ENCODE assay signal across 16 cellular contexts in the genomic region with DNA sequence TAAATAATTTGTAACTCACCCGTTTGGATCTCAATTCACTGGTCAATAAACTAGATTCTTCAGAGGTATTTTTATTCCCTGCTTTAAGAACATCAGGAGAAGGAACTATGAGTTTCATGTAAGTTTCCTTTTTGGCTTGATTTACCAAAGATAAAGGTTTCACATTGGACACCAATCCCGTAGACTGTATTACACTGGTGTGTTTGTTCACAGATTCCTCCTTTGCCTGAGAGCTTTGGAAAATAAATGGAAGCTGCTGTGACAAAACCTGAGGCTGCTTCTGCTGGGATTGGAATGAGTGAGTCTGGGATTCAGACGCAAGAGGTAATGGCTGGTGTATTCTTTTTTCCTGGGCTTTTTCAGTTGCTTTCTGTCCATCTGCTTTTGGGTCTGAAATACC.
DNase-seq lines count a peak whose midpoint lies in the region; ATAC-seq and TF ChIP-seq lines count a peak whose summit lies in the region.
"Had no signal": no experiment of that assay in that cellular context is flagged by ENCODE, and none has a peak within 500 bp of the region (broad histone marks: within the 10 kb centered on the region; RNA-seq: fewer than 3 reads in every experiment).

No MANE protein-coding gene starts in this region.

- H3K4ac ChIP-seq in H9 (ENCODE audit: low read depth, low read length): no peak overlapping the region

- no peak overlapping the region for H2AFZ ChIP-seq in PC-3 (ENCODE audit: low read length)
- no peak overlapping the region for H2AFZ ChIP-seq in H9 (ENCODE audit: low read length)

- intact Hi-C loops in Caco-2 (cut with micrococcal nuclease; ENCODE audit: unreplicated experiment): no loop called here
- intact Hi-C loops in PC-3 (cut with micrococcal nuclease): no loop called here
- intact Hi-C loops in body of pancreas (cut with DNase I): no loop called here

- H2BK12ac ChIP-seq in H9 (ENCODE audit: insufficient read length, low read depth, low read length): no peak overlapping the region

- CTCF ChIA-PET in Caco-2 (lab: Charles Lee): no interaction called here
- CTCF ChIA-PET in PC-3 (lab: Charles Lee): no interaction called here

- H3K27ac ChIP-seq in PC-3 (ENCODE audit: low read length) (no peak overlapping the region), body of pancreas (peak overlapping the region in 3 of 4 donors; percentile 3 to 65 (median 50)), H9 (ENCODE audit: insufficient read length, low read depth, low read length) (no peak overlapping the region)
- H3K27ac ChIP-seq: C4-2B had no signal

- DNase-seq in Caco-2 (no peak), PC-3 (no peak), body of pancreas (no peak), mesothelial cell of epicardium (ENCODE audit: low spot score in 2 of 2, unreplicated experiment in 2 of 2) (no peak), NCI-H2029 (lab: John Stamatoyannopoulos, UW) (no peak), H9 (no peak)
- DNase-seq: BE2C; CD8-positive, alpha-beta T cell; COR-L47; DMS53; GOT3; HFFc6; KBM-7 had no signal

- H3K4me3 Mint-ChIP-seq in Caco-2 (ENCODE audit: unreplicated experiment): no peak overlapping the region
- H3K4me3 Mint-ChIP-seq in mesothelial cell of epicardium: no peak overlapping the region
- no peak overlapping the region for H3K4me3 Mint-ChIP-seq in H9
- H3K4me3 Mint-ChIP-seq: CD8-positive, alpha-beta T cell; HFFc6 had no signal

- H3F3A ChIP-seq in PC-3 (ENCODE audit: low read length, unreplicated experiment): no peaks in the 10 kb centered on the region

- TF ChIP-seq CTCF in Caco-2 (IDR thresholded peaks at IDR 0.05; ENCODE audit: insufficient read depth in 1 of 2, low read depth in 1 of 2, low read length in 1 of 2, severe bottlenecking in 1 of 2, unreplicated experiment in 1 of 2): no peak
- TF ChIP-seq CTCF in PC-3 (conservative IDR thresholded peaks at IDR 0.05; ENCODE audit: low read depth, low read length): no peak
- no peak for TF ChIP-seq CTCF in body of pancreas (IDR thresholded peaks at IDR 0.05)
- no peak for TF ChIP-seq CTCF in mesothelial cell of epicardium (IDR thresholded peaks at IDR 0.05; ENCODE audit: unreplicated experiment)
- TF ChIP-seq CTCF in H9 (conservative IDR thresholded peaks at IDR 0.05): no peak

- no peak overlapping the region for H3K9ac ChIP-seq in PC-3 (ENCODE audit: low read length)
- no peak overlapping the region for H3K9ac ChIP-seq in H9 (ENCODE audit: extremely low read depth, insufficient read length, low read length)

- no peaks in the 10 kb centered on the region for H3K27me3 Mint-ChIP-seq in Caco-2 (ENCODE audit: insufficient read depth, unreplicated experiment)
- H3K27me3 Mint-ChIP-seq in mesothelial cell of epicardium (ENCODE audit: low read depth): no peaks in the 10 kb centered on the region
- H3K27me3 Mint-ChIP-seq in H9 (ENCODE audit: low read depth): no peaks in the 10 kb centered on the region

- ATAC-seq in PC-3 (no peak), body of pancreas (peak; percentile 47), GM21786 (IDR thresholded peaks at IDR 0.05; ENCODE audit: unreplicated experiment) (no peak)
- ATAC-seq: CD8-positive, alpha-beta T cell had no signal

- TSS peak; percentile 13 for BruUV-seq in Caco-2 (replicated peaks; lab: Mats Ljungman, UMichigan)
- BruUV-seq in PC-3 (replicated peaks; lab: Mats Ljungman, UMichigan): TSS peak; percentile 62

- H3K56ac ChIP-seq in H9 (ENCODE audit: insufficient read length, low read depth, low read length): no peak overlapping the region

- no peak overlapping the region for H3T11ph ChIP-seq in H9 (ENCODE audit: low read length)

- no peaks in the 10 kb centered on the region for H3K9me3 Mint-ChIP-seq in Caco-2 (ENCODE audit: unreplicated experiment)
- H3K9me3 Mint-ChIP-seq in mesothelial cell of epicardium: no peaks in the 10 kb centered on the region
- H3K9me3 Mint-ChIP-seq in H9: no peaks in the 10 kb centered on the region
- H3K9me3 Mint-ChIP-seq: CD8-positive, alpha-beta T cell; HFFc6 had no signal

- no peak overlapping the region for H2BK20ac ChIP-seq in H9 (ENCODE audit: low read depth, low read length, poor library complexity, severe bottlenecking)

- H3K36me3 ChIP-seq in Caco-2 (ENCODE audit: control insufficient read depth, insufficient read depth, low read length) (no peaks in the 10 kb centered on the region), PC-3 (ENCODE audit: low read depth, low read length) (no peaks in the 10 kb centered on the region), body of pancreas (replicated peaks in 1 of 2; ENCODE audit: insufficient read depth in 1 of 2, low read depth in 2 of 2) (no peaks in the 10 kb centered on the region)
- H3K36me3 ChIP-seq: BE2C had no signal

- H3K23ac ChIP-seq in H9 (ENCODE audit: insufficient read length, low read depth, low read length): no peak overlapping the region

- no peak overlapping the region for H2BK5ac ChIP-seq in H9 (ENCODE audit: insufficient read length, low read length)

- H3K4me1 Mint-ChIP-seq in Caco-2 (ENCODE audit: low read depth, unreplicated experiment): peaks cover 13% of the 10 kb centered on the region
- no peaks in the 10 kb centered on the region for H3K4me1 Mint-ChIP-seq in mesothelial cell of epicardium
- H3K4me1 Mint-ChIP-seq in H9: no peaks in the 10 kb centered on the region

- no peak overlapping the region for H3K18ac ChIP-seq in H9 (ENCODE audit: insufficient read length, low read depth, low read length)

- no peak overlapping the region for H4K8ac ChIP-seq in H9 (replicated peaks; ENCODE audit: insufficient read length, low read depth, low read length)

- no peak overlapping the region for H3K4me2 ChIP-seq in PC-3 (ENCODE audit: low read length)
- H3K4me2 ChIP-seq in H9 (ENCODE audit: insufficient read depth, insufficient read length, low read length): no peak overlapping the region

- H3K9me3 ChIP-seq in Caco-2 (no peaks in the 10 kb centered on the region), PC-3 (ENCODE audit: low read length) (no peaks in the 10 kb centered on the region), body of pancreas (no peaks in the 10 kb centered on the region), H9 (ENCODE audit: control insufficient read depth, low read depth, low read length) (no peaks in the 10 kb centered on the region)
- H3K9me3 ChIP-seq: BE2C, HAP-1 had no signal

- no peak overlapping the region for H4K91ac ChIP-seq in H9 (ENCODE audit: insufficient read length, low read depth, low read length)

- WGBS in body of pancreas, 2 donors: 22 to 25% methylated on average over 3 of the region's 3 CpGs
- no CpG with 5 or more reads among the region's 3 CpGs for WGBS in H9 (ENCODE audit: extremely low coverage, insufficient read length, low lambda C conversion rate)

- H4K20me1 ChIP-seq in PC-3 (ENCODE audit: low read length): no peaks in the 10 kb centered on the region
- no peaks in the 10 kb centered on the region for H4K20me1 ChIP-seq in H9 (ENCODE audit: control insufficient read depth, insufficient read depth, insufficient read length)

- no peak overlapping the region for H2BK15ac ChIP-seq in H9 (ENCODE audit: low read depth, low read length)

- H3K79me1 ChIP-seq in H9 (ENCODE audit: insufficient read depth, low read depth, low read length, poor library complexity, severe bottlenecking): no peaks in the 10 kb centered on the region

- H3K4me3 ChIP-seq in Caco-2 (ENCODE audit: low read depth, low read length) (no peak overlapping the region), PC-3 (ENCODE audit: low read length) (no peak overlapping the region), body of pancreas (no peak overlapping the region)
- H3K4me3 ChIP-seq: HAP-1 had no signal

- no peak overlapping the region for H4K5ac ChIP-seq in H9 (ENCODE audit: insufficient read length, low read depth, low read length)

- POLR2A ChIA-PET in Caco-2 (lab: Charles Lee): no interaction called here
- POLR2A ChIA-PET in PC-3 (lab: Charles Lee; ENCODE audit: unreplicated experiment): no interaction called here

- no peak for TF ChIP-seq POLR2A in body of pancreas (IDR thresholded peaks at IDR 0.05)

- H2BK120ac ChIP-seq in H9 (ENCODE audit: low read depth, low read length, poor library complexity, severe bottlenecking): no peak overlapping the region

- H3K79me2 ChIP-seq in PC-3 (ENCODE audit: low read length): no peaks in the 10 kb centered on the region
- H3K79me2 ChIP-seq in H9 (ENCODE audit: insufficient read depth, low read length): no peaks in the 10 kb centered on the region

- H3K27ac Mint-ChIP-seq in Caco-2 (ENCODE audit: unreplicated experiment) (no peak overlapping the region), mesothelial cell of epicardium (peak overlapping the region; percentile 44), H9 (no peak overlapping the region)
- H3K27ac Mint-ChIP-seq: CD8-positive, alpha-beta T cell; HFFc6 had no signal

- no peak overlapping the region for H3K14ac ChIP-seq in H9 (ENCODE audit: insufficient read depth, low read length)

- H3K27me3 ChIP-seq in Caco-2 (replicated peaks; ENCODE audit: control insufficient read depth, insufficient read depth, low read length) (no peaks in the 10 kb centered on the region), PC-3 (ENCODE audit: low read length) (no peaks in the 10 kb centered on the region), body of pancreas (no peaks in the 10 kb centered on the region), H9 (ENCODE audit: insufficient read depth, low read length) (no peaks in the 10 kb centered on the region)
- H3K27me3 ChIP-seq: BE2C had no signal

- H3K23me2 ChIP-seq in H9 (ENCODE audit: insufficient read length, low read depth, low read length, poor library complexity, severe bottlenecking): no peaks in the 10 kb centered on the region

- no peaks in the 10 kb centered on the region for H3K9me2 ChIP-seq in PC-3 (replicated peaks; ENCODE audit: low read length)

- no peak overlapping the region for H2AK5ac ChIP-seq in H9 (ENCODE audit: insufficient read length, low read length)

- H3K4me1 ChIP-seq in Caco-2 (peaks cover 15% of the 10 kb centered on the region), PC-3 (ENCODE audit: insufficient read depth, low read length) (peaks cover 12% of the 10 kb centered on the region), body of pancreas (peaks cover 31% of the 10 kb centered on the region), H9 (ENCODE audit: insufficient read depth, low read length) (no peaks in the 10 kb centered on the region)
- H3K4me1 ChIP-seq: BE2C, HAP-1 had no signal

- H3K36me3 Mint-ChIP-seq in Caco-2 (ENCODE audit: insufficient read depth, unreplicated experiment) (peaks cover 16% of the 10 kb centered on the region), mesothelial cell of epicardium (peaks cover 31% of the 10 kb centered on the region), H9 (ENCODE audit: insufficient read depth in 1 of 3, low read depth in 3 of 3) (peaks cover 11 to 35% (median 31%) of the 10 kb centered on the region in 3 experiments; a peak in 6 of 7 replicates)

Comparison
In these comparisons a context has a peak if more than half of its experiments do, and no peak if none do; other contexts are left out.
1. H3K27ac ChIP-seq: peak in body of pancreas (3 of 4); none in PC-3 (single experiment) and H9 (single experiment).